ENCODE assay signal across 18 cellular contexts in the genomic region with DNA sequence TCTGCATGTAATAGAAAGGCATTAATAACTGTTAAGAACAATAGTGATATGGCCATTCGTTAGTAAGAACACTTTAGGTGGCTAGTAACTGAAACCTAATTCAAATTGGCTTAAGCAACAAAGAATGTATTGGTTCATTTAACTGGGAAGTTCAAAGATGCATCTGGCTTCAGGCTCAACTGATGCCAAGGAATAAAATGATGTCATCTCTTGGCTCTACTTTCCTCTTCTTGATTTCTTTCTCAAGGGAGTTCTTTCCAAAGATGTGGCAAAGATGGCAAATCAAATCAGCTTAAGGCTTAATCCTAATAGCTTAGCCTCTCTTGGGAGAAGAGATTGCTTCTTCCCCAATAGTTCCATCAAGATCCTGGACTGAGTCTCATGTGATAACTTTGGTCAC. TPM values are rescaled to one million over a fixed set of nuclear protein-coding genes. Genes with fewer than 3 reads are reported as not detected.
A peak's percentile ranks its signal among the peaks of the same experiment; 100 is the strongest.
DNase-seq lines count a peak whose midpoint lies in the region; ATAC-seq, FAIRE-seq and TF ChIP-seq lines count a peak whose summit lies in the region.
"Had no signal": no experiment of that assay in that cellular context is flagged by ENCODE, and none has a peak within 500 bp of the region (broad histone marks: within the 10 kb centered on the region; RNA-seq: fewer than 3 reads in every experiment).

No MANE protein-coding gene starts in this region.

- POLR2A ChIA-PET in HepG2 (lab: Yijun Ruan, JAX) = no interaction called here

- WGBS in HepG2 (ENCODE audit: low lambda C conversion rate) = 0% methylated on average over 1 of the region's 1 CpG
- WGBS in right lobe of liver (ENCODE audit: insufficient coverage, low coverage, low lambda C conversion rate, missing lambda C conversion rate) = 64% methylated on average over 1 of the region's 1 CpG
- 23 to 35% (median 31%) methylated on average over 1 of the region's 1 CpG for WGBS in psoas muscle, 3 donors

- no peak overlapping the region for H2AFZ ChIP-seq in HepG2 (ENCODE audit: low read length)

- no peak for TF ChIP-seq EP300 in HepG2 (IDR thresholded peaks at IDR 0.05; ENCODE audit: low read depth in 2 of 2, low read length in 2 of 2)
- no peak for TF ChIP-seq EP300 in HepG2 (CRISPR knock-in tag; IDR thresholded peaks at IDR 0.05; ENCODE audit: borderline replicate concordance)

- no peak overlapping the region for H3K4me2 ChIP-seq in HepG2 (ENCODE audit: low read depth, low read length)

- TF ChIP-seq RAD21 in HepG2 (CRISPR knock-in tag; IDR thresholded peaks at IDR 0.05) = no peak

- DNase-seq in HepG2 (ENCODE audit: low spot score) = no peak
- no peak for DNase-seq in right lobe of liver
- peak; percentile 95 for DNase-seq in NCI-H446 treated with DMSO at 0.1 percent for 48 hours (lab: John Stamatoyannopoulos, UW)
- peak; percentile 75 for DNase-seq in fibroblast of gingiva (ENCODE audit: low read depth)
- DNase-seq in NCI-H345 (lab: John Stamatoyannopoulos, UW) = no peak
- no peak for DNase-seq in psoas muscle
- DNase-seq in posterior cingulate gyrus = no peak
- DNase-seq in natural killer cell treated with Interleukin-12 subunit alpha and Interleukin-12 subunit beta and Interleukin-15 and Interleukin-18, amount 100 ng/mL, for 72 hours (ENCODE audit: low spot score) = no peak
- DNase-seq: CD4-positive, alpha-beta memory T cell; MG63; NCI-H1105; NCI-H1694 treated with DMSO at 0.1 percent for 48 hours; NCI-H748 treated with DMSO at 0.1 percent for 48 hours; Peyer's patch; SHP77 had no signal

- intact Hi-C loops in HepG2 (cut with micrococcal nuclease; ENCODE audit: unreplicated experiment) (no loop called here), right lobe of liver (cut with DNase I) (no loop called here), psoas muscle (cut with DNase I) (no loop called here), posterior cingulate gyrus (cut with DNase I) (no loop called here)

- H3K9me3 ChIP-seq in HepG2 (ENCODE audit: low read length) (no peaks in the 10 kb centered on the region), right lobe of liver (no peaks in the 10 kb centered on the region), psoas muscle (no peaks in the 10 kb centered on the region)
- H3K9me3 ChIP-seq: MG63, Peyer's patch had no signal

- H3K4me3 ChIP-seq in HepG2 (replicated peaks in 1 of 3; ENCODE audit: insufficient read depth in 1 of 3, low read depth in 2 of 3, low read length in 3 of 3) = no peak overlapping the region
- H3K4me3 ChIP-seq in right lobe of liver = no peak overlapping the region
- no peak overlapping the region for H3K4me3 ChIP-seq in psoas muscle
- H3K4me3 ChIP-seq: MG63, Peyer's patch had no signal

- H4K20me1 ChIP-seq in HepG2 (ENCODE audit: insufficient read depth, low read length) = no peaks in the 10 kb centered on the region

- H3K79me2 ChIP-seq in HepG2 (ENCODE audit: insufficient read depth, low read length) = no peaks in the 10 kb centered on the region

- no peak overlapping the region for H3K9ac ChIP-seq in HepG2 (ENCODE audit: insufficient read depth, low read depth, low read length)

- BruUV-seq in HepG2 (replicated peaks; lab: Mats Ljungman, UMichigan) = no TSS peak

- H3K27ac ChIP-seq in HepG2 (ENCODE audit: extremely low read length, insufficient read depth, low read length) (no peak overlapping the region), right lobe of liver (no peak overlapping the region), psoas muscle (no peak overlapping the region)
- H3K27ac ChIP-seq: Peyer's patch had no signal

- no peak for TF ChIP-seq CTCF in HepG2 (CRISPR knock-in tag; IDR thresholded peaks at IDR 0.05)
- TF ChIP-seq CTCF in right lobe of liver (IDR thresholded peaks at IDR 0.05) = no peak
- no peak for TF ChIP-seq CTCF in psoas muscle (IDR thresholded peaks at IDR 0.05)

- H3K4me1 Mint-ChIP-seq in natural killer cell treated with Interleukin-12 subunit alpha and Interleukin-12 subunit beta and Interleukin-15 and Interleukin-18, amount 100 ng/mL, for 72 hours (ENCODE audit: low read depth in 2 of 2) = peaks cover 3 to 11% of the 10 kb centered on the region in 2 donors
- H3K4me1 Mint-ChIP-seq: B cell had no signal

- TF ChIP-seq POLR2A in HepG2 (IDR thresholded peaks at IDR 0.05; ENCODE audit: insufficient read depth in 1 of 2, low read depth in 2 of 2, low read length in 2 of 2) = no peak
- no peak for TF ChIP-seq POLR2A in right lobe of liver (IDR thresholded peaks at IDR 0.05)

- H3K36me3 ChIP-seq in HepG2 (replicated peaks in 1 of 2; ENCODE audit: control insufficient read depth in 1 of 2, insufficient read depth in 2 of 2, low read length in 2 of 2) = no peaks in the 10 kb centered on the region
- H3K36me3 ChIP-seq in right lobe of liver = no peaks in the 10 kb centered on the region
- H3K36me3 ChIP-seq in psoas muscle (ENCODE audit: insufficient read depth in 1 of 2, low read depth in 1 of 2) = no peaks in the 10 kb centered on the region
- H3K36me3 ChIP-seq: MG63, Peyer's patch had no signal

- CTCF ChIA-PET in HepG2 (lab: Yijun Ruan, JAX; ENCODE audit: low intra/inter-chr PET ratio, low total read pairs) = no interaction called here

- no peaks in the 10 kb centered on the region; a peak in 1 of 5 replicates for H3K27me3 ChIP-seq in HepG2 (ENCODE audit: control insufficient read depth in 1 of 2, insufficient read depth in 2 of 2, low read length in 2 of 2)
- H3K27me3 ChIP-seq in right lobe of liver = no peaks in the 10 kb centered on the region
- H3K27me3 ChIP-seq in psoas muscle (ENCODE audit: insufficient read depth in 3 of 3, low read length in 2 of 3) = peaks cover 0 to 2% (median 0%) of the 10 kb centered on the region in 3 donors
- H3K27me3 ChIP-seq: MG63, Peyer's patch had no signal

- peaks cover 31% of the 10 kb centered on the region for H3K36me3 Mint-ChIP-seq in natural killer cell treated with Interleukin-12 subunit alpha and Interleukin-12 subunit beta and Interleukin-15 and Interleukin-18, amount 100 ng/mL, for 72 hours

- peaks cover 18% of the 10 kb centered on the region for H3K9me3 Mint-ChIP-seq in natural killer cell treated with Interleukin-12 subunit alpha and Interleukin-12 subunit beta and Interleukin-15 and Interleukin-18, amount 100 ng/mL, for 72 hours

- H3K27ac Mint-ChIP-seq in natural killer cell treated with Interleukin-12 subunit alpha and Interleukin-12 subunit beta and Interleukin-15 and Interleukin-18, amount 100 ng/mL, for 72 hours = no peak overlapping the region
- H3K27ac Mint-ChIP-seq: B cell had no signal

- no peak for FAIRE-seq in HepG2 (lab: Jason Lieb, UNC)
- FAIRE-seq: A204.1 had no signal

- H3K4me3 Mint-ChIP-seq in natural killer cell treated with Interleukin-12 subunit alpha and Interleukin-12 subunit beta and Interleukin-15 and Interleukin-18, amount 100 ng/mL, for 72 hours = no peak overlapping the region
- H3K4me3 Mint-ChIP-seq: B cell; CD4-positive, alpha-beta memory T cell had no signal

- in situ Hi-C loops in HepG2 (cut with HindIII; ENCODE audit: extremely low pct_ligation_motif_present, low pct_unique_long_range_greater_than_20kb) = no loop called here

- H3K4me1 ChIP-seq in HepG2 (ENCODE audit: insufficient read depth, low read length) (no peaks in the 10 kb centered on the region), right lobe of liver (no peaks in the 10 kb centered on the region), psoas muscle (no peaks in the 10 kb centered on the region)
- H3K4me1 ChIP-seq: Peyer's patch had no signal

- ATAC-seq in HepG2 = no peak
- no peak for ATAC-seq in right lobe of liver
- ATAC-seq in psoas muscle = no peak
- ATAC-seq in natural killer cell treated with Interleukin-12 subunit alpha and Interleukin-12 subunit beta and Interleukin-15 and Interleukin-18, amount 100 ng/mL, for 72 hours = no peak
- ATAC-seq: HCT116 had no signal

- peaks cover 0 to 9% of the 10 kb centered on the region in 2 donors for H3K27me3 Mint-ChIP-seq in natural killer cell treated with Interleukin-12 subunit alpha and Interleukin-12 subunit beta and Interleukin-15 and Interleukin-18, amount 100 ng/mL, for 72 hours
- H3K27me3 Mint-ChIP-seq: B cell; CD4-positive, alpha-beta memory T cell had no signal

RNA-seq across cellular contexts. Expression of gene PIK3CG, which starts 51.6 kb away (rescaled TPM):
- total RNA-seq in HepG2 (2016; rRNA removed; fragmentation: Illumina TruSeq; extraction: Trizol) (not detected in 2 replicates), right lobe of liver (1 to 10 TPM in 1 of 6 experiments, under 1 TPM in 5; 0.53 to 1.9 (median 0.71) TPM), psoas muscle (1 to 10 TPM in 3 of 4 donors, under 1 TPM in 1; 0.74 to 1.6 (median 1.2) TPM)
- total RNA-seq in HepG2 (2016; cell fraction: cytosol; rRNA removed; fragmentation: Illumina TruSeq; extraction: Trizol; ENCODE audit: low read depth) = not detected in 2 replicates
- not detected in 2 replicates for total RNA-seq in HepG2 (2016; cell fraction: insoluble cytoplasmic fraction; rRNA removed; fragmentation: Illumina TruSeq; extraction: Trizol)
- not detected in 2 replicates for total RNA-seq in HepG2 (2016; cell fraction: membrane; rRNA removed; fragmentation: Illumina TruSeq; extraction: Trizol)
- total RNA-seq in HepG2 (2016; cell fraction: nucleus; rRNA removed; fragmentation: Illumina TruSeq; extraction: Trizol) = not detected in 2 replicates
- polyA plus RNA-seq in HepG2 (2011; rRNA removed) (not detected in 2 replicates), psoas muscle (under 1 TPM; 0.13 to 0.18 (median 0.16) TPM)
- not detected in 2 replicates for polyA plus RNA-seq in HepG2 (2011; cell fraction: cytosol; rRNA removed)
- polyA plus RNA-seq in HepG2 (2011; cell fraction: nucleus; rRNA removed) = not detected in 2 replicates
- polyA plus RNA-seq in HepG2 (2012) = not detected in 2 replicates
- not detected in 2 replicates for polyA plus RNA-seq in HepG2 (2016; cell fraction: cytosol; fragmentation: Illumina TruSeq; extraction: Trizol; ENCODE audit: low read depth)
- not detected in 2 replicates for polyA plus RNA-seq in HepG2 (2016; cell fraction: insoluble cytoplasmic fraction; fragmentation: Illumina TruSeq; extraction: Trizol; ENCODE audit: low read depth)
- polyA plus RNA-seq in HepG2 (2016; cell fraction: membrane; fragmentation: Illumina TruSeq; extraction: Trizol; ENCODE audit: low read depth) = not detected in 2 replicates
- not detected in 2 replicates for polyA plus RNA-seq in HepG2 (2016; cell fraction: nucleus; fragmentation: Illumina TruSeq; extraction: Trizol; ENCODE audit: insufficient read depth, low read depth)
- 0.04 and 0.16 TPM in 2 replicates for polyA minus RNA-seq in HepG2 (2011; rRNA and poly(A)+ RNA removed; ENCODE audit: low replicate concordance)
- not detected in 2 replicates for polyA minus RNA-seq in HepG2 (2011; cell fraction: cytosol; rRNA and poly(A)+ RNA removed)
- polyA minus RNA-seq in HepG2 (2011; cell fraction: nucleus; rRNA and poly(A)+ RNA removed) = not detected in 2 replicates
- 10 to 100 TPM; 64.2 to 80.7 TPM for total RNA-seq in natural killer cell treated with Interleukin-12 subunit alpha and Interleukin-12 subunit beta and Interleukin-15 and Interleukin-18, amount 100 ng/mL, for 72 hours

Comparison
In these comparisons a context has a peak if more than half of its experiments do, and no peak if none do; other contexts are left out.
1. DNase-seq: peak in NCI-H446 treated with DMSO at 0.1 percent for 48 hours (single experiment) and fibroblast of gingiva (single experiment); none in HepG2 (single experiment), right lobe of liver (0 of 3), NCI-H345 (single experiment), psoas muscle (0 of 2), posterior cingulate gyrus (0 of 10) and natural killer cell treated with Interleukin-12 subunit alpha and Interleukin-12 subunit beta and Interleukin-15 and Interleukin-18, amount 100 ng/mL, for 72 hours (single experiment).
2. RNA of gene PIK3CG, which starts 51.6 kb away (total RNA-seq): 64.2 to 80.7 TPM in natural killer cell treated with Interleukin-12 subunit alpha and Interleukin-12 subunit beta and Interleukin-15 and Interleukin-18, amount 100 ng/mL, for 72 hours; 0.74 to 1.6 TPM in psoas muscle, 0.53 to 1.9 TPM in right lobe of liver and not detected in HepG2; every median in the first group is over 10 times any median in the second.